Comparison of ENCODE assay signal across 7 cellular contexts in the genomic region with DNA sequence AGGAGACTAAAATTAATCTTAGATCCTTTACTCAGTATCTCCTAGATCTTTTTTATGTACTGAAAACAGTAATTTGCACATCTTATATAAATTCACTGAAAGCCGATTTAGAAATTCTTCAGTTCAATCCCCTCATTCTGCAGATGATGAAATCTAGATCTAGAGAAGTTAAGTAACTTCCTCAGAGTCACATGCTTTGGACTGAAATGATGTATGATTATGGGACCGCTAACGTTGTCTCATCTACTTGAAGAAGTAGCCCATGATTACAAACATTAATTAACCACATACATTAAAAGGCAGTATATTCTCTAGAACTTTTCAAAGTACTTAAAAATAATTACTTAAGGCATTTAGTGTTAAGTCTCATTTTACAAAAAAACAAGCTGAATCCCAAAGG.
DNase-seq lines count a peak whose midpoint lies in the region; ATAC-seq and TF ChIP-seq lines count a peak whose summit lies in the region.

No MANE protein-coding gene starts in this region.

- peaks cover 47% of the 10 kb centered on the region for H3K36me3 Mint-ChIP-seq in T-helper 2 cell treated with Interferon-gamma antibody and Interleukin-4, amounts not matched to agents 5 μg/mL and 100 μg/mL, for 36 hours (ENCODE audit: low read depth)
- H3K36me3 Mint-ChIP-seq in stimulated activated naive B cell treated with anti-CD40 and anti-IgM and Interleukin-4, amounts not matched to agents 10 μg/mL and 1 μg/mL and 100 μg/mL, for 72 hours = peaks cover 21 to 42% of the 10 kb centered on the region in 2 donors

- peaks cover 52% of the 10 kb centered on the region for H3K4me1 ChIP-seq in KMS-11 (ENCODE audit: low read depth, poor library complexity, severe bottlenecking)

- H4K20me1 ChIP-seq in KMS-11 (ENCODE audit: insufficient read depth) = no peaks in the 10 kb centered on the region

- peaks cover 99% of the 10 kb centered on the region for H3K79me2 ChIP-seq in KMS-11 (ENCODE audit: insufficient read depth, low read depth)

- H3K27me3 Mint-ChIP-seq in T-helper 2 cell treated with Interferon-gamma antibody and Interleukin-4, amounts not matched to agents 5 μg/mL and 100 μg/mL, for 36 hours (ENCODE audit: low read depth) = no peaks in the 10 kb centered on the region
- no peaks in the 10 kb centered on the region for H3K27me3 Mint-ChIP-seq in stimulated activated naive B cell treated with anti-CD40 and anti-IgM and Interleukin-4, amounts not matched to agents 10 μg/mL and 1 μg/mL and 100 μg/mL, for 72 hours

- peak overlapping the region; percentile 92 for H3K27ac Mint-ChIP-seq in T-helper 2 cell treated with Interferon-gamma antibody and Interleukin-4, amounts not matched to agents 5 μg/mL and 100 μg/mL, for 36 hours
- peak overlapping the region; percentile 95 for H3K27ac Mint-ChIP-seq in stimulated activated naive B cell treated with anti-CD40 and anti-IgM and Interleukin-4, amounts not matched to agents 10 μg/mL and 1 μg/mL and 100 μg/mL, for 72 hours

- peak overlapping the region; percentile 81 for H3K4me2 ChIP-seq in KMS-11

- H2AFZ ChIP-seq in KMS-11 (ENCODE audit: low read depth) = no peak overlapping the region

- no peak overlapping the region for H3K4me3 ChIP-seq in KMS-11 (IDR thresholded peaks at IDR 0.05; ENCODE audit: insufficient read depth, low read depth, low read length)

- peak overlapping the region; percentile 96 for H3K9ac ChIP-seq in KMS-11

- peak overlapping the region; percentile 98 for H3K27ac ChIP-seq in KMS-11

- peak overlapping the region; percentile 87 for H3K4me3 Mint-ChIP-seq in T-helper 2 cell treated with Interferon-gamma antibody and Interleukin-4, amounts not matched to agents 5 μg/mL and 100 μg/mL, for 36 hours
- H3K4me3 Mint-ChIP-seq in stimulated activated naive B cell treated with anti-CD40 and anti-IgM and Interleukin-4, amounts not matched to agents 10 μg/mL and 1 μg/mL and 100 μg/mL, for 72 hours = peak overlapping the region; percentile 89 to 92

- peaks cover 66% of the 10 kb centered on the region for H3K4me1 Mint-ChIP-seq in T-helper 2 cell treated with Interferon-gamma antibody and Interleukin-4, amounts not matched to agents 5 μg/mL and 100 μg/mL, for 36 hours (ENCODE audit: low read depth)
- H3K4me1 Mint-ChIP-seq in stimulated activated naive B cell treated with anti-CD40 and anti-IgM and Interleukin-4, amounts not matched to agents 10 μg/mL and 1 μg/mL and 100 μg/mL, for 72 hours = peaks cover 38 to 75% of the 10 kb centered on the region in 2 donors

- H3K36me3 ChIP-seq in KMS-11 (ENCODE audit: insufficient read depth) = no peaks in the 10 kb centered on the region

- H3K27me3 ChIP-seq in KMS-11 (ENCODE audit: insufficient read depth, low read depth) = no peaks in the 10 kb centered on the region

- no peak for TF ChIP-seq CTCF in KMS-11 (conservative IDR thresholded peaks at IDR 0.05; ENCODE audit: low read depth, low read length)

- H3K9me3 Mint-ChIP-seq in T-helper 2 cell treated with Interferon-gamma antibody and Interleukin-4, amounts not matched to agents 5 μg/mL and 100 μg/mL, for 36 hours = no peaks in the 10 kb centered on the region
- no peaks in the 10 kb centered on the region for H3K9me3 Mint-ChIP-seq in stimulated activated naive B cell treated with anti-CD40 and anti-IgM and Interleukin-4, amounts not matched to agents 10 μg/mL and 1 μg/mL and 100 μg/mL, for 72 hours

- DNase-seq in T-helper 2 cell treated with Interferon-gamma antibody and Interleukin-4, amounts not matched to agents 5 μg/mL and 100 μg/mL, for 36 hours (ENCODE audit: low spot score) = no peak
- DNase-seq in fibroblast of peridontal ligament (ENCODE audit: extremely low read depth) (peak; percentile 10), SW 1271 (lab: John Stamatoyannopoulos, UW) (no peak)
- DNase-seq in stimulated activated naive B cell treated with anti-CD40 and anti-IgM and Interleukin-4, amounts not matched to agents 10 μg/mL and 1 μg/mL and 100 μg/mL, for 72 hours = no peak

- peak in 1 of 2 donors; percentile 38 for ATAC-seq in stimulated activated naive B cell treated with anti-CD40 and anti-IgM and Interleukin-4, amounts not matched to agents 10 μg/mL and 1 μg/mL and 100 μg/mL, for 72 hours (replicated peaks)
- no peak for ATAC-seq in HG03565 (IDR thresholded peaks at IDR 0.05; ENCODE audit: unreplicated experiment)
- no peak for ATAC-seq in HG03108 (IDR thresholded peaks at IDR 0.05; ENCODE audit: unreplicated experiment)
